ENCODE assay signal across 8 cellular contexts in genomic region chr17:75877752-75878173, GRCh38. TPM values are rescaled to one million over a fixed set of nuclear protein-coding genes. Genes with fewer than 3 reads are reported as not detected.
DNase-seq lines count a peak whose midpoint lies in the region; ATAC-seq and TF ChIP-seq lines count a peak whose summit lies in the region.

No MANE protein-coding gene starts in this region.

- peaks cover 28% of the 10 kb centered on the region for H3K4me1 Mint-ChIP-seq in activated naive CD8-positive, alpha-beta T cell treated with anti-CD3 and anti-CD28 coated beads, Interleukin-2, amount 10 ng/mL, durations not matched to agents 7 days and 5 days

- H3K27ac ChIP-seq in HUES64 (ENCODE audit: low read depth, low read length) (no peak overlapping the region), heart left ventricle (peak overlapping the region; percentile 91 to 99 (median 96))

- peak overlapping the region; percentile 73 for H3K9ac ChIP-seq in HUES64 (ENCODE audit: low read depth, low read length)

- under 1% methylated on average over 56 of the region's 56 CpGs for WGBS in HUES64
- 0 to 1% (median 0%) methylated on average over 24 to 56 of the region's 56 CpGs for WGBS in heart left ventricle, 4 donors

- H3K36me3 Mint-ChIP-seq in activated naive CD8-positive, alpha-beta T cell treated with anti-CD3 and anti-CD28 coated beads, Interleukin-2, amount 10 ng/mL, durations not matched to agents 7 days and 5 days: peaks cover 3% of the 10 kb centered on the region

- POLR2A ChIA-PET in activated naive CD8-positive, alpha-beta T cell treated with anti-CD3 and anti-CD28 coated beads, Interleukin-2, amount 10 ng/mL, durations not matched to agents 7 days and 5 days (lab: Charles Lee): interaction anchor here (0.6 to 5.5 kb wide), 15 partner anchors 10 to 211 kb away, joined by 3 to 68 read pairs (median 6); partner anchors contain the start of genes MRPL38, RECQL5, SAP30BP and TRIM65

- DNase-seq in DMS 273 (lab: John Stamatoyannopoulos, UW; ENCODE audit: unreplicated experiment) (peak; percentile 88), DMS 273 treated with DMSO at 0.1 percent for 48 hours (lab: John Stamatoyannopoulos, UW) (no peak), SK-N-DZ (ENCODE audit: low spot score) (peak; percentile 80), heart left ventricle (peak; percentile 67 to 89 (median 76)), pons (ENCODE audit: low spot score) (peak; percentile 52)
- peak; percentile 84 for DNase-seq in activated naive CD8-positive, alpha-beta T cell treated with anti-CD3 and anti-CD28 coated beads, Interleukin-2, amount 10 ng/mL, durations not matched to agents 7 days and 5 days

- no peaks in the 10 kb centered on the region for H3K36me3 ChIP-seq in HUES64 (ENCODE audit: insufficient read depth, low read length)
- peaks cover 0 to 27% (median 22%) of the 10 kb centered on the region in 9 donors for H3K36me3 ChIP-seq in heart left ventricle

- no peak for TF ChIP-seq POLR2A in heart left ventricle (IDR thresholded peaks at IDR 0.05)

- H3K27me3 Mint-ChIP-seq in activated naive CD8-positive, alpha-beta T cell treated with anti-CD3 and anti-CD28 coated beads, Interleukin-2, amount 10 ng/mL, durations not matched to agents 7 days and 5 days: peaks cover 12% of the 10 kb centered on the region

- peaks cover 33% of the 10 kb centered on the region for H3K27me3 ChIP-seq in HUES64 (ENCODE audit: insufficient read depth, low read length)
- H3K27me3 ChIP-seq in heart left ventricle: no peaks in the 10 kb centered on the region

- H3K9me3 ChIP-seq in HUES64 (ENCODE audit: insufficient read depth, low read depth, low read length) (no peaks in the 10 kb centered on the region), heart left ventricle (no peaks in the 10 kb centered on the region)

- H3K4me1 ChIP-seq in HUES64 (ENCODE audit: insufficient read depth, low read length) (0 out of 2 replicates have a peak, but pooled peaks cover 9% of the 10 kb centered on the region), heart left ventricle (peaks cover 14 to 64% (median 42%) of the 10 kb centered on the region in 12 donors)

- H3K4me3 ChIP-seq in HUES64 (ENCODE audit: low read length) (peak overlapping the region; percentile 64), heart left ventricle (peak overlapping the region; percentile 64 to 96 (median 78))

- H3K4me3 Mint-ChIP-seq in activated naive CD8-positive, alpha-beta T cell treated with anti-CD3 and anti-CD28 coated beads, Interleukin-2, amount 10 ng/mL, durations not matched to agents 7 days and 5 days: peak overlapping the region; percentile 91

- TF ChIP-seq CTCF in heart left ventricle (IDR thresholded peaks at IDR 0.05): peak in 9 of 12 donors; percentile 8 to 67 (median 48)

- intact Hi-C loops in heart left ventricle (cut with DNase I): loop anchor here in 6 of 10 donors (1.0 to 10.0 kb wide), 5 partner anchors 17 to 103 kb away; partner anchors contain the start of gene WBP2 (in 3 of the 6)

- ATAC-seq in activated naive CD8-positive, alpha-beta T cell treated with anti-CD3 and anti-CD28 coated beads, Interleukin-2, amount 10 ng/mL, durations not matched to agents 7 days and 5 days (ENCODE audit: low read depth): peak; percentile 70
- peak in 3 of 4 donors; percentile 35 to 67 (median 61) for ATAC-seq in heart left ventricle
- ATAC-seq in HG03565 (IDR thresholded peaks at IDR 0.05; ENCODE audit: unreplicated experiment): no peak

- peak overlapping the region; percentile 93 for H3K27ac Mint-ChIP-seq in activated naive CD8-positive, alpha-beta T cell treated with anti-CD3 and anti-CD28 coated beads, Interleukin-2, amount 10 ng/mL, durations not matched to agents 7 days and 5 days

- H3K9me3 Mint-ChIP-seq in activated naive CD8-positive, alpha-beta T cell treated with anti-CD3 and anti-CD28 coated beads, Interleukin-2, amount 10 ng/mL, durations not matched to agents 7 days and 5 days: no peaks in the 10 kb centered on the region

RNA-seq across cellular contexts. Expression of gene TRIM47, which starts 0.6 kb away (rescaled TPM):
- polyA plus RNA-seq in HUES64 (2013, experiment 1 of 2): 2.8 TPM
- 4.8 TPM for polyA plus RNA-seq in HUES64 (2013, experiment 2 of 2)
- polyA plus RNA-seq in SK-N-DZ (2014; cell fraction: cytosol; rRNA removed): 42.0 and 46.7 TPM in 2 replicates
- polyA plus RNA-seq in SK-N-DZ (2014; cell fraction: nucleus; rRNA removed): 59.5 and 79.2 TPM in 2 replicates
- 10 to 100 TPM; 23.2 to 27.9 TPM for total RNA-seq in activated naive CD8-positive, alpha-beta T cell treated with anti-CD3 and anti-CD28 coated beads, Interleukin-2, amount 10 ng/mL, durations not matched to agents 7 days and 5 days
- 10 to 100 TPM; 20.3 to 53.4 (median 31.8) TPM for total RNA-seq in heart left ventricle
- polyA plus RNA-seq in heart left ventricle: 10 to 100 TPM; 20.1 to 23.3 TPM

RNA-seq across cellular contexts. Expression of gene TRIM65, which starts 19.0 kb away (rescaled TPM):
- 21.4 TPM for polyA plus RNA-seq in HUES64 (2013, experiment 1 of 2)
- polyA plus RNA-seq in HUES64 (2013, experiment 2 of 2): 21.0 TPM
- 42.9 and 44.0 TPM in 2 replicates for polyA plus RNA-seq in SK-N-DZ (2014; cell fraction: cytosol; rRNA removed)
- polyA plus RNA-seq in SK-N-DZ (2014; cell fraction: nucleus; rRNA removed): 36.1 and 45.2 TPM in 2 replicates
- total RNA-seq in activated naive CD8-positive, alpha-beta T cell treated with anti-CD3 and anti-CD28 coated beads, Interleukin-2, amount 10 ng/mL, durations not matched to agents 7 days and 5 days: 10 to 100 TPM; 35.3 to 36.3 TPM
- 10 to 100 TPM in 3 of 9 donors, 1 to 10 TPM in 6; 6.8 to 16.1 (median 9.5) TPM for total RNA-seq in heart left ventricle
- polyA plus RNA-seq in heart left ventricle: 10 to 100 TPM in 1 of 2 donors, 1 to 10 TPM in 1; 7.5 to 10.5 TPM

RNA-seq across cellular contexts. Expression of gene WBP2, which starts 22.6 kb away (rescaled TPM):
- 52.7 TPM for polyA plus RNA-seq in HUES64 (2013, experiment 1 of 2)
- polyA plus RNA-seq in HUES64 (2013, experiment 2 of 2): 68.0 TPM
- polyA plus RNA-seq in SK-N-DZ (2014; cell fraction: cytosol; rRNA removed): 38.6 and 39.1 TPM in 2 replicates
- 25.3 and 25.4 TPM in 2 replicates for polyA plus RNA-seq in SK-N-DZ (2014; cell fraction: nucleus; rRNA removed)
- 100 to 1,000 TPM; 107 TPM for total RNA-seq in activated naive CD8-positive, alpha-beta T cell treated with anti-CD3 and anti-CD28 coated beads, Interleukin-2, amount 10 ng/mL, durations not matched to agents 7 days and 5 days
- 100 to 1,000 TPM; 134 to 311 (median 158) TPM for total RNA-seq in heart left ventricle
- 100 to 1,000 TPM; 128 to 217 TPM for polyA plus RNA-seq in heart left ventricle

RNA-seq across cellular contexts. Expression of gene MRPL38, which starts 26.9 kb away (rescaled TPM):
- 48.8 TPM for polyA plus RNA-seq in HUES64 (2013, experiment 1 of 2)
- 47.4 TPM for polyA plus RNA-seq in HUES64 (2013, experiment 2 of 2)
- 107 and 108 TPM in 2 replicates for polyA plus RNA-seq in SK-N-DZ (2014; cell fraction: cytosol; rRNA removed)
- 204 and 219 TPM in 2 replicates for polyA plus RNA-seq in SK-N-DZ (2014; cell fraction: nucleus; rRNA removed)
- 100 to 1,000 TPM; 111 to 119 TPM for total RNA-seq in activated naive CD8-positive, alpha-beta T cell treated with anti-CD3 and anti-CD28 coated beads, Interleukin-2, amount 10 ng/mL, durations not matched to agents 7 days and 5 days
- total RNA-seq in heart left ventricle: 100 to 1,000 TPM in 5 of 9 donors, 10 to 100 TPM in 4; 54.8 to 126 (median 106) TPM
- polyA plus RNA-seq in heart left ventricle: 100 to 1,000 TPM in 1 of 2 donors, 10 to 100 TPM in 1; 79.7 to 111 TPM

RNA-seq across cellular contexts. Expression of gene UNC13D, which starts 33.6 kb away (rescaled TPM):
- 3.7 TPM for polyA plus RNA-seq in HUES64 (2013, experiment 1 of 2)
- polyA plus RNA-seq in HUES64 (2013, experiment 2 of 2): 4.8 TPM
- polyA plus RNA-seq in SK-N-DZ (2014; cell fraction: cytosol; rRNA removed): 13.1 and 17.0 TPM in 2 replicates
- polyA plus RNA-seq in SK-N-DZ (2014; cell fraction: nucleus; rRNA removed): 60.0 and 69.4 TPM in 2 replicates
- total RNA-seq in activated naive CD8-positive, alpha-beta T cell treated with anti-CD3 and anti-CD28 coated beads, Interleukin-2, amount 10 ng/mL, durations not matched to agents 7 days and 5 days: 100 to 1,000 TPM; 221 to 222 TPM
- 10 to 100 TPM in 2 of 9 donors, 1 to 10 TPM in 7; 2.1 to 28.5 (median 6.0) TPM for total RNA-seq in heart left ventricle
- 1 to 10 TPM; 4.5 to 5.8 TPM for polyA plus RNA-seq in heart left ventricle
